18 cellular contexts compared by ENCODE assay signal in genomic region chr9:87280421-87280820, GRCh38.
A peak's percentile ranks its signal among the peaks of the same experiment; 100 is the strongest.
DNase-seq lines count a peak whose midpoint lies in the region; ATAC-seq, FAIRE-seq and TF ChIP-seq lines count a peak whose summit lies in the region.
"Had no signal": no experiment of that assay in that cellular context is flagged by ENCODE, and none has a peak within 500 bp of the region (broad histone marks: within the 10 kb centered on the region; RNA-seq: fewer than 3 reads in every experiment).

No MANE protein-coding gene starts in this region.

- H3K36me3 Mint-ChIP-seq in chondrocyte (ENCODE audit: low read depth), result no peaks in the 10 kb centered on the region

- H2BK120ac ChIP-seq in mesenchymal stem cell (ENCODE audit: low read depth, low read length), result no peak overlapping the region

- no peak overlapping the region for H2AFZ ChIP-seq in mesenchymal stem cell (ENCODE audit: low read depth, low read length)

- no peak for TF ChIP-seq CTCF in AG04450 (IDR thresholded peaks at IDR 0.05; ENCODE audit: low read depth, low read length)
- no peak for TF ChIP-seq CTCF in chondrocyte (IDR thresholded peaks at IDR 0.05)
- TF ChIP-seq CTCF in kidney (IDR thresholded peaks at IDR 0.05; ENCODE audit: borderline replicate concordance, extremely low read depth, insufficient read depth), result no peak

- no peak overlapping the region for H3K4me2 ChIP-seq in mesenchymal stem cell (ENCODE audit: low read length, poor library complexity, severe bottlenecking)

- intact Hi-C loops in kidney (cut with DNase I), result no loop called here

- H3K4me1 Mint-ChIP-seq in chondrocyte (ENCODE audit: low read depth), result peaks cover 96% of the 10 kb centered on the region

- DNase-seq in AG04450 (ENCODE audit: low read depth, low spot score) (peak; percentile 26), NCI-H226 (peak; percentile 33), chondrocyte (ENCODE audit: low spot score) (no peak), mesenchymal stem cell (peak; percentile 95), SIG-M5 treated with dmso at 0.1 percent for 504 hours (lab: John Stamatoyannopoulos, UW; ENCODE audit: unreplicated experiment) (no peak), kidney (no peak), T-helper 9 cell (no peak)
- DNase-seq: activated CD8-positive, alpha-beta memory T cell treated with anti-CD3 and anti-CD28 coated beads for 24 hours; aorta; foreskin fibroblast; GDM1; H7; NCI-H2081 treated with DMSO at 0.1 percent for 48 hours; NCI-H748 treated with DMSO at 0.1 percent for 48 hours; WERI-Rb-1 had no signal

- no peak overlapping the region for H3K4me3 Mint-ChIP-seq in chondrocyte (ENCODE audit: unreplicated experiment)

- H3K36me3 ChIP-seq in mesenchymal stem cell (ENCODE audit: control insufficient read depth in 1 of 2, insufficient read depth in 2 of 2, low read depth in 1 of 2, low read length in 2 of 2) (no peaks in the 10 kb centered on the region), kidney (ENCODE audit: control insufficient read depth in 1 of 2, insufficient read depth in 2 of 2, low read length in 2 of 2) (no peaks in the 10 kb centered on the region)
- H3K36me3 ChIP-seq: thoracic aorta, WERI-Rb-1 had no signal

- peaks cover 11% of the 10 kb centered on the region for H3K4me1 ChIP-seq in mesenchymal stem cell (ENCODE audit: control insufficient read depth, insufficient read depth, low read depth, low read length)
- H3K4me1 ChIP-seq in kidney (ENCODE audit: control insufficient read depth in 1 of 2, insufficient read depth in 1 of 2, low read depth in 1 of 2, low read length in 2 of 2), result no peaks in the 10 kb centered on the region

- no peaks in the 10 kb centered on the region for H3K27me3 ChIP-seq in AG04450 (ENCODE audit: control insufficient read depth, insufficient read depth, low read length)
- H3K27me3 ChIP-seq in mesenchymal stem cell (ENCODE audit: control insufficient read depth in 1 of 2, insufficient read depth in 1 of 2, low read length in 2 of 2), result no peaks in the 10 kb centered on the region

- no peak overlapping the region for H2AK5ac ChIP-seq in mesenchymal stem cell (ENCODE audit: low read length, severe bottlenecking)

- FAIRE-seq in kidney (lab: Jason Lieb, UNC), result no peak
- FAIRE-seq: A204.1 had no signal

- H3K4ac ChIP-seq in mesenchymal stem cell (ENCODE audit: low read depth in 1 of 2, low read length in 2 of 2), result no peak overlapping the region

- peaks cover 4% of the 10 kb centered on the region for H3K9me3 Mint-ChIP-seq in chondrocyte (ENCODE audit: low read depth)

- no peaks in the 10 kb centered on the region for H3K27me3 Mint-ChIP-seq in chondrocyte (ENCODE audit: low read depth)

- CTCF ChIA-PET in AG04450 (lab: Charles Lee), result no interaction called here

- H3K23ac ChIP-seq in mesenchymal stem cell (ENCODE audit: low read length in 2 of 2), result no peak overlapping the region

- H2BK12ac ChIP-seq in mesenchymal stem cell (ENCODE audit: low read length in 2 of 2), result no peak overlapping the region

- H3K4me3 ChIP-seq in AG04450 (ENCODE audit: low read depth, low read length) (no peak overlapping the region), mesenchymal stem cell (ENCODE audit: insufficient read depth in 1 of 2, low read depth in 1 of 2, low read length in 2 of 2) (no peak overlapping the region), kidney (ENCODE audit: low read length in 2 of 2) (no peak overlapping the region)
- H3K4me3 ChIP-seq: thoracic aorta had no signal

- H2BK15ac ChIP-seq in mesenchymal stem cell (ENCODE audit: low read depth, poor library complexity, severe bottlenecking), result no peak overlapping the region

- H3K9ac ChIP-seq in mesenchymal stem cell (ENCODE audit: low read length), result no peak overlapping the region
- no peak overlapping the region for H3K9ac ChIP-seq in kidney (ENCODE audit: low read length in 2 of 2)

- no peak overlapping the region for H4K91ac ChIP-seq in mesenchymal stem cell (ENCODE audit: low read length)

- H3K27ac Mint-ChIP-seq in chondrocyte (ENCODE audit: unreplicated experiment), result peak overlapping the region; percentile 77

- H3K14ac ChIP-seq in mesenchymal stem cell (ENCODE audit: low read length in 2 of 2), result no peak overlapping the region

- 48% methylated on average over 5 of the region's 5 CpGs for WGBS in mesenchymal stem cell

- H3K79me1 ChIP-seq in mesenchymal stem cell (replicated peaks; ENCODE audit: low read length, poor library complexity, severe bottlenecking), result no peaks in the 10 kb centered on the region

- POLR2A ChIA-PET in AG04450 (lab: Yijun Ruan, JAX), result no interaction called here

- H3K27ac ChIP-seq in AG04450 (ENCODE audit: low read depth, low read length) (peak overlapping the region; percentile 55), mesenchymal stem cell (ENCODE audit: low read length, poor library complexity, severe bottlenecking) (peak overlapping the region; percentile 96), kidney (ENCODE audit: low read depth in 2 of 2, low read length in 2 of 2) (no peak overlapping the region)
- H3K27ac ChIP-seq: thoracic aorta, WERI-Rb-1 had no signal

- H4K8ac ChIP-seq in mesenchymal stem cell (ENCODE audit: low read length), result no peak overlapping the region

- H3K9me3 ChIP-seq in AG04450 (ENCODE audit: control insufficient read depth, insufficient read depth, low read length) (no peaks in the 10 kb centered on the region), mesenchymal stem cell (ENCODE audit: control insufficient read depth, low read length) (no peaks in the 10 kb centered on the region), kidney (ENCODE audit: control insufficient read depth in 1 of 2, low read length in 2 of 2) (no peaks in the 10 kb centered on the region)
- H3K9me3 ChIP-seq: thoracic aorta had no signal

- no peak overlapping the region for H3K18ac ChIP-seq in mesenchymal stem cell (ENCODE audit: low read depth in 1 of 2, low read length in 2 of 2)

- ATAC-seq in GM18867 (IDR thresholded peaks at IDR 0.05; ENCODE audit: unreplicated experiment), result no peak

- peak overlapping the region; percentile 57 for H2BK5ac ChIP-seq in mesenchymal stem cell (ENCODE audit: low read depth, low read length, poor library complexity, severe bottlenecking)

Comparison
In these comparisons a context has a peak if more than half of its experiments do, and no peak if none do; other contexts are left out.
1. DNase-seq: peak in AG04450 (single experiment), NCI-H226 (single experiment) and mesenchymal stem cell (single experiment); none in chondrocyte (single experiment), SIG-M5 treated with dmso at 0.1 percent for 504 hours (single experiment), kidney (single experiment) and T-helper 9 cell (single experiment).
2. H3K27ac ChIP-seq: peak in AG04450 (single experiment) and mesenchymal stem cell (single experiment); none in kidney (0 of 2).